8 cellular contexts compared by ENCODE assay signal in the genomic region with DNA sequence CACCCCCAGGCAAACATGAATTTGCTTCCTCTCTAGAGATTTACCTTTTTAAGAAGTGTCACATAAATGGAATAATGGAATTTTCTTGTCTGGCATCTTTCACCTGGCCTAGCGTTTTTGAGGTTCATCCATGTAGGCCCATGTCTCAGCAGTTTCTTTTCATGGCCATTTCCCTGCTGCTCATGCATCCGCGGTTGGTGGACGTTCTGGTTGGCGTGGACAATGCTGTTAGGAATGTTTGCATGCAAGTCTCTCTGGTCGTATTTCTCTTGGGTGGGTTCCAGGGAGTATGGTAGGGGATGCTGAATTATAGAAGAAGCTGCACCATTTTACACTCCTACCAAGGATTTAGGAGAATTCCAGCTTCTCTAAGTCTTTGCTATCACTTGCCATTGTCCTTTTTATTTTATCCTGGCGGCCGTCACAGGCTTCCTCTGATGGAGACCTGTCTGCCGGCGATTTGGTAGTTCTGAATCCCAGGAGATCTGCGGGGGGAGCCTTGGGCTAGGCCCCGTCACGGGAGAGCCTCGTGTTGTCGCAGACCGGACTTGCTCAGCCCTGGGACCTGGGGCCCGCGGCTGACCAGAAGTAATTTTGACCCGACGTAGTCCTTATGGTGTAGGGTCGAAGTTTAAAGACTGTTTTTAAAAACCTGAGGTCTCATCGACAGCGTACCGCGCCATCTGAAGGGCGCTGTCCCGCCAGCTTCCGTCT. TPM values are rescaled to one million over a fixed set of nuclear protein-coding genes. Genes with fewer than 3 reads are reported as not detected.
DNase-seq lines count a peak whose midpoint lies in the region; ATAC-seq and TF ChIP-seq lines count a peak whose summit lies in the region.

No MANE protein-coding gene starts in this region.

- TF ChIP-seq CTCF in HL-60 (IDR thresholded peaks at IDR 0.05; ENCODE audit: insufficient read depth, low read length): no peak
- TF ChIP-seq CTCF in heart right ventricle (IDR thresholded peaks at IDR 0.05): peak in 2 of 9 donors; percentile 6 to 15
- no peak for TF ChIP-seq CTCF in psoas muscle (IDR thresholded peaks at IDR 0.05)

- CTCF ChIA-PET in CD8-positive, alpha-beta memory T cell (lab: Charles Lee): interaction anchor here (0.7 to 3.3 kb wide), 12 partner anchors 12 to 270 kb away, joined by 3 to 15 read pairs (median 6); a partner anchor contains a TSS

- ATAC-seq in GM19351 (IDR thresholded peaks at IDR 0.05; ENCODE audit: unreplicated experiment) (peak; percentile 15), heart right ventricle (peak; percentile 26 to 76 (median 66)), psoas muscle (peak; percentile 60 to 76 (median 62))
- ATAC-seq in activated naive CD8-positive, alpha-beta T cell treated with anti-CD3 and anti-CD28 coated beads, Interleukin-2, amount 10 ng/mL, durations not matched to agents 7 days and 5 days (ENCODE audit: low read depth): no peak

- intact Hi-C loops in heart right ventricle (cut with DNase I) (loop anchor here in 9 of 10 donors (2.0 to 10.0 kb wide), 11 partner anchors 56 to 271 kb away; a partner anchor contains a TSS), psoas muscle (cut with DNase I) (loop anchor here (1.0 to 10.0 kb wide), 7 partner anchors 56 to 271 kb away; a partner anchor contains a TSS)

- H3K27ac ChIP-seq in CD8-positive, alpha-beta memory T cell (ENCODE audit: low read depth, low read length): peak overlapping the region; percentile 83
- peak overlapping the region; percentile 87 for H3K27ac ChIP-seq in HL-60 (replicated peaks)
- H3K27ac ChIP-seq in heart right ventricle: peak overlapping the region; percentile 84 to 98 (median 94)
- H3K27ac ChIP-seq in psoas muscle: peak overlapping the region; percentile 87

- no peaks in the 10 kb centered on the region for H3K36me3 ChIP-seq in CD8-positive, alpha-beta memory T cell (ENCODE audit: insufficient read depth, low read length)
- H3K36me3 ChIP-seq in heart right ventricle (peaks cover 0 to 6% (median 0%) of the 10 kb centered on the region in 9 donors), psoas muscle (ENCODE audit: insufficient read depth in 1 of 2, low read depth in 1 of 2) (no peaks in the 10 kb centered on the region)

- peaks cover 64 to 90% (median 83%) of the 10 kb centered on the region in 3 donors for H3K4me1 Mint-ChIP-seq in CD8-positive, alpha-beta memory T cell
- H3K4me1 Mint-ChIP-seq in activated naive CD8-positive, alpha-beta T cell treated with anti-CD3 and anti-CD28 coated beads, Interleukin-2, amount 10 ng/mL, durations not matched to agents 7 days and 5 days: peaks cover 51% of the 10 kb centered on the region

- H3K4me3 ChIP-seq in CD8-positive, alpha-beta memory T cell (ENCODE audit: low read length): peak overlapping the region; percentile 84
- H3K4me3 ChIP-seq in HL-60 (replicated peaks; ENCODE audit: insufficient read depth, low read length) (peak overlapping the region; percentile 51), heart right ventricle (peak overlapping the region; percentile 64 to 98 (median 88)), psoas muscle (peak overlapping the region; percentile 67)

- peaks cover 0 to 30% (median 3%) of the 10 kb centered on the region in 3 donors for H3K36me3 Mint-ChIP-seq in CD8-positive, alpha-beta memory T cell
- peaks cover 5% of the 10 kb centered on the region for H3K36me3 Mint-ChIP-seq in activated naive CD8-positive, alpha-beta T cell treated with anti-CD3 and anti-CD28 coated beads, Interleukin-2, amount 10 ng/mL, durations not matched to agents 7 days and 5 days

- POLR2A ChIA-PET in CD8-positive, alpha-beta memory T cell (lab: Charles Lee): interaction anchor here (0.7 to 2.9 kb wide), 10 partner anchors 23 to 313 kb away, joined by 3 to 21 read pairs (median 4); a partner anchor contains a TSS
- POLR2A ChIA-PET in activated naive CD8-positive, alpha-beta T cell treated with anti-CD3 and anti-CD28 coated beads, Interleukin-2, amount 10 ng/mL, durations not matched to agents 7 days and 5 days (lab: Charles Lee): interaction anchor here (0.7 to 3.6 kb wide), 10 partner anchors 13 to 296 kb away, joined by 3 to 20 read pairs (median 9); a partner anchor contains a TSS

- peaks cover 47% of the 10 kb centered on the region for H3K4me1 ChIP-seq in CD8-positive, alpha-beta memory T cell (ENCODE audit: insufficient read depth, low read length)
- H3K4me1 ChIP-seq in heart right ventricle (peaks cover 11 to 77% (median 49%) of the 10 kb centered on the region in 9 donors), psoas muscle (peaks cover 70% of the 10 kb centered on the region)

- H3K27ac Mint-ChIP-seq in CD8-positive, alpha-beta memory T cell: peak overlapping the region; percentile 84 to 99 (median 97)
- peak overlapping the region; percentile 89 for H3K27ac Mint-ChIP-seq in activated naive CD8-positive, alpha-beta T cell treated with anti-CD3 and anti-CD28 coated beads, Interleukin-2, amount 10 ng/mL, durations not matched to agents 7 days and 5 days

- DNase-seq in CD8-positive, alpha-beta memory T cell: no peak
- DNase-seq in HL-60 (ENCODE audit: low read depth in 1 of 2, low spot score in 1 of 2) (peak; percentile 22 to 36), heart right ventricle (peak; percentile 47 to 70), psoas muscle (peak in 1 of 2 donors; percentile 81), mesenteric fat pad (ENCODE audit: low spot score) (no peak)
- no peak for DNase-seq in activated naive CD8-positive, alpha-beta T cell treated with anti-CD3 and anti-CD28 coated beads, Interleukin-2, amount 10 ng/mL, durations not matched to agents 7 days and 5 days
- no peak for DNase-seq in stimulated activated CD4-positive, alpha-beta T cell treated with anti-CD3 and anti-CD28 coated beads, Interleukin-1b, Interleukin-23, amount 100 ng/mL, for 48 hours

- no peaks in the 10 kb centered on the region for H3K9me3 Mint-ChIP-seq in CD8-positive, alpha-beta memory T cell
- H3K9me3 Mint-ChIP-seq in activated naive CD8-positive, alpha-beta T cell treated with anti-CD3 and anti-CD28 coated beads, Interleukin-2, amount 10 ng/mL, durations not matched to agents 7 days and 5 days: no peaks in the 10 kb centered on the region

- 2% methylated on average over 28 of the region's 28 CpGs for WGBS in heart right ventricle, 2 donors
- WGBS in psoas muscle, 3 donors: 1 to 2% (median 1%) methylated on average over 28 of the region's 28 CpGs

- no peaks in the 10 kb centered on the region for H3K9me3 ChIP-seq in CD8-positive, alpha-beta memory T cell (ENCODE audit: low read length)
- H3K9me3 ChIP-seq in heart right ventricle (no peaks in the 10 kb centered on the region), psoas muscle (no peaks in the 10 kb centered on the region)

- no peaks in the 10 kb centered on the region for H3K27me3 Mint-ChIP-seq in CD8-positive, alpha-beta memory T cell
- no peaks in the 10 kb centered on the region for H3K27me3 Mint-ChIP-seq in activated naive CD8-positive, alpha-beta T cell treated with anti-CD3 and anti-CD28 coated beads, Interleukin-2, amount 10 ng/mL, durations not matched to agents 7 days and 5 days

- H3K27me3 ChIP-seq in CD8-positive, alpha-beta memory T cell (ENCODE audit: insufficient read depth, low read length, poor library complexity, severe bottlenecking): no peaks in the 10 kb centered on the region
- H3K27me3 ChIP-seq in HL-60 (ENCODE audit: insufficient read depth, poor library complexity, severe bottlenecking) (no peaks in the 10 kb centered on the region), heart right ventricle (no peaks in the 10 kb centered on the region), psoas muscle (ENCODE audit: insufficient read depth in 3 of 3, low read length in 2 of 3) (no peaks in the 10 kb centered on the region)

- H3K4me3 Mint-ChIP-seq in CD8-positive, alpha-beta memory T cell: peak overlapping the region; percentile 93 to 97 (median 95)
- peak overlapping the region; percentile 91 for H3K4me3 Mint-ChIP-seq in activated naive CD8-positive, alpha-beta T cell treated with anti-CD3 and anti-CD28 coated beads, Interleukin-2, amount 10 ng/mL, durations not matched to agents 7 days and 5 days

RNA-seq across cellular contexts. Expression of a gene that starts 56.9 kb away (rescaled TPM):
- total RNA-seq in CD8-positive, alpha-beta memory T cell: 10 to 100 TPM; 15.8 to 16.0 TPM
- polyA plus RNA-seq in CD8-positive, alpha-beta memory T cell: 6.0 TPM
- 10 to 100 TPM; 25.8 to 27.1 TPM for total RNA-seq in activated naive CD8-positive, alpha-beta T cell treated with anti-CD3 and anti-CD28 coated beads, Interleukin-2, amount 10 ng/mL, durations not matched to agents 7 days and 5 days
- total RNA-seq in heart right ventricle (10 to 100 TPM; 26.2 to 40.8 (median 31.5) TPM), psoas muscle (10 to 100 TPM; 43.0 to 70.3 (median 54.7) TPM), mesenteric fat pad (21.4 TPM)
- polyA plus RNA-seq in heart right ventricle (10 to 100 TPM; 15.4 to 15.6 TPM), psoas muscle (10 to 100 TPM; 21.0 to 63.3 (median 26.4) TPM)

Comparison
In these comparisons a context has a peak if more than half of its experiments do, and no peak if none do; other contexts are left out.
1. DNase-seq: peak in HL-60 (2 of 2) and heart right ventricle (2 of 2); none in CD8-positive, alpha-beta memory T cell (0 of 5), activated naive CD8-positive, alpha-beta T cell treated with anti-CD3 and anti-CD28 coated beads, Interleukin-2, amount 10 ng/mL, durations not matched to agents 7 days and 5 days (single experiment), mesenteric fat pad (single experiment) and stimulated activated CD4-positive, alpha-beta T cell treated with anti-CD3 and anti-CD28 coated beads, Interleukin-1b, Interleukin-23, amount 100 ng/mL, for 48 hours (single experiment).
2. Peak in every context shown above with its lines, with median percentiles within 50 percentile points of each other: H3K27ac ChIP-seq and H3K4me3 ChIP-seq.